In genomic region chr17:37162800-37163199, GRCh38 we compare ENCODE assay signal across 17 cellular contexts.
DNase-seq lines count a peak whose midpoint lies in the region; ATAC-seq and TF ChIP-seq lines count a peak whose summit lies in the region.
"Had no signal": no experiment of that assay in that cellular context is flagged by ENCODE, and none has a peak within 500 bp of the region (broad histone marks: within the 10 kb centered on the region; RNA-seq: fewer than 3 reads in every experiment).

No MANE protein-coding gene starts in this region.

- no peak for ATAC-seq in memory B cell (ENCODE audit: low read depth)
- ATAC-seq: CD8-positive, alpha-beta T cell had no signal

- CTCF ChIA-PET in MCF 10A (lab: Yijun Ruan, JAX) = no interaction called here
- CTCF ChIA-PET in mammary epithelial cell (lab: Charles Lee; ENCODE audit: low non-redundant PET) = interaction anchor here (0.6 kb wide), 1 partner anchor 12 kb away, joined by 4 read pairs; no protein-coding TSS in a partner anchor

- H3K36me3 Mint-ChIP-seq in MCF 10A (ENCODE audit: insufficient read depth, unreplicated experiment) (peaks cover 45% of the 10 kb centered on the region), endodermal cell (ENCODE audit: low read depth) (peaks cover 21% of the 10 kb centered on the region), memory B cell (peaks cover 28% of the 10 kb centered on the region)

- H3K9ac ChIP-seq in mammary epithelial cell (ENCODE audit: insufficient read depth, low read length) (no peak overlapping the region), endodermal cell (ENCODE audit: extremely low read depth, low read length, poor library complexity, severe bottlenecking) (no peak overlapping the region)
- H3K9ac ChIP-seq: BLaER1 had no signal

- H3K4me3 ChIP-seq in mammary epithelial cell (replicated peaks in 1 of 3; ENCODE audit: insufficient read depth in 1 of 3, low read depth in 2 of 3, low read length in 3 of 3) (no peak overlapping the region), endodermal cell (ENCODE audit: low read length) (no peak overlapping the region)
- H3K4me3 ChIP-seq: BLaER1, HAP-1 had no signal

- H4K20me1 ChIP-seq in mammary epithelial cell (ENCODE audit: insufficient read depth, low read length) = no peaks in the 10 kb centered on the region
- H4K20me1 ChIP-seq: BLaER1 had no signal

- H3K4me3 Mint-ChIP-seq in MCF 10A (ENCODE audit: unreplicated experiment) (no peak overlapping the region), endodermal cell (no peak overlapping the region), memory B cell (no peak overlapping the region)
- H3K4me3 Mint-ChIP-seq: B cell; CD4-positive, CD25-positive, alpha-beta regulatory T cell; CD8-positive, alpha-beta T cell; HFFc6 had no signal

- H3K27me3 ChIP-seq in mammary epithelial cell (ENCODE audit: insufficient read depth, low read length) (no peaks in the 10 kb centered on the region), endodermal cell (ENCODE audit: control insufficient read depth, insufficient read depth, low read length, poor library complexity, severe bottlenecking) (no peaks in the 10 kb centered on the region)
- H3K27me3 ChIP-seq: BLaER1 had no signal

- dilution Hi-C loops in mammary epithelial cell (cut with HindIII; ENCODE audit: low sequenced_read_pairs) = no loop called here

- in situ Hi-C loops in mammary epithelial cell (cut with MboI; ENCODE audit: low sequenced_read_pairs in 2 of 2) (no loop called here), SK-MEL-5 (cut with HindIII; ENCODE audit: low pct_unique_long_range_greater_than_20kb, low sequenced_read_pairs) (no loop called here)

- no peak overlapping the region for H3K4me2 ChIP-seq in mammary epithelial cell (ENCODE audit: insufficient read depth, low read depth, low read length)
- H3K4me2 ChIP-seq: BLaER1 had no signal

- no peaks in the 10 kb centered on the region for H3K27me3 Mint-ChIP-seq in MCF 10A (ENCODE audit: insufficient read depth, unreplicated experiment)
- no peaks in the 10 kb centered on the region for H3K27me3 Mint-ChIP-seq in endodermal cell (ENCODE audit: insufficient read depth)
- no peaks in the 10 kb centered on the region for H3K27me3 Mint-ChIP-seq in memory B cell
- H3K27me3 Mint-ChIP-seq: B cell; CD4-positive, CD25-positive, alpha-beta regulatory T cell had no signal

- WGBS in mammary epithelial cell (ENCODE audit: low coverage, missing lambda C conversion rate) = 100% methylated on average over 6 of the region's 6 CpGs
- WGBS in endodermal cell (ENCODE audit: insufficient coverage in 1 of 2, insufficient read length in 1 of 2), 2 experiments = 86 to 96% methylated on average over 3 to 6 of the region's 6 CpGs

- H3K27ac ChIP-seq in mammary epithelial cell (ENCODE audit: insufficient read depth, low read depth, low read length) (no peak overlapping the region), endodermal cell (ENCODE audit: low read depth, low read length) (no peak overlapping the region)
- H3K27ac ChIP-seq: BLaER1, C4-2B had no signal

- intact Hi-C loops in MCF 10A (cut with micrococcal nuclease) (no loop called here), mammary epithelial cell (cut with micrococcal nuclease) (no loop called here)

- H3K79me2 ChIP-seq in mammary epithelial cell (ENCODE audit: insufficient read depth, low read length) = peaks cover 5% of the 10 kb centered on the region

- no TSS peak for BruUV-seq in MCF 10A (replicated peaks; lab: Mats Ljungman, UMichigan)
- no TSS peak for BruUV-seq in mammary epithelial cell (replicated peaks; lab: Mats Ljungman, UMichigan)

- H3K4me1 ChIP-seq in mammary epithelial cell (ENCODE audit: insufficient read depth, low read length) (peaks cover 10% of the 10 kb centered on the region), endodermal cell (ENCODE audit: control insufficient read depth, insufficient read depth, low read length) (no peaks in the 10 kb centered on the region)
- H3K4me1 ChIP-seq: BLaER1 had no signal

- H3K4me1 Mint-ChIP-seq in MCF 10A (ENCODE audit: insufficient read depth, unreplicated experiment) = peaks cover 24% of the 10 kb centered on the region
- H3K4me1 Mint-ChIP-seq in endodermal cell = peaks cover 32% of the 10 kb centered on the region
- H3K4me1 Mint-ChIP-seq in memory B cell = no peaks in the 10 kb centered on the region
- H3K4me1 Mint-ChIP-seq: B cell; CD4-positive, CD25-positive, alpha-beta regulatory T cell had no signal

- H3K36me3 ChIP-seq in mammary epithelial cell (ENCODE audit: insufficient read depth, low read length) (peaks cover 9% of the 10 kb centered on the region), endodermal cell (ENCODE audit: control insufficient read depth, insufficient read depth, low read length) (peaks cover 31% of the 10 kb centered on the region)

- H3K27ac Mint-ChIP-seq in MCF 10A (ENCODE audit: low read depth, unreplicated experiment) (peak overlapping the region; percentile 76), endodermal cell (no peak overlapping the region), memory B cell (peak overlapping the region; percentile 2)
- H3K27ac Mint-ChIP-seq: B cell; CD4-positive, CD25-positive, alpha-beta regulatory T cell; CD8-positive, alpha-beta T cell; HFFc6 had no signal

- no peak for DNase-seq in MCF 10A (ENCODE audit: unreplicated experiment)
- no peak for DNase-seq in mammary epithelial cell
- peak; percentile 27 for DNase-seq in SK-MEL-5 (ENCODE audit: low read depth, low spot score)
- peak; percentile 64 for DNase-seq in endodermal cell
- no peak for DNase-seq in memory B cell (ENCODE audit: low spot score in 2 of 2)
- DNase-seq in NCI-H226 = no peak
- DNase-seq in nucleus accumbens (lab: John Stamatoyannopoulos, UW) = no peak
- DNase-seq in germinal center (ENCODE audit: low spot score) = no peak
- DNase-seq: CD4-positive, CD25-positive, alpha-beta regulatory T cell; CD8-positive, alpha-beta T cell; DMS 273 treated with DMSO at 0.1 percent for 48 hours; GF-D8; HFFc6 had no signal

- TF ChIP-seq CTCF in MCF 10A (IDR thresholded peaks at IDR 0.05; ENCODE audit: unreplicated experiment) (no peak), mammary epithelial cell (conservative IDR thresholded peaks at IDR 0.05 in 1 of 2, IDR thresholded peaks at IDR 0.05 in 1 of 2; ENCODE audit: extremely low read depth in 1 of 2, insufficient read depth in 1 of 2, low read depth in 1 of 2, low read length in 2 of 2) (no peak), endodermal cell (conservative IDR thresholded peaks at IDR 0.05) (peak; percentile 52)

- no peak overlapping the region for H2AFZ ChIP-seq in mammary epithelial cell (ENCODE audit: low read depth, low read length)

- POLR2A ChIA-PET in MCF 10A (lab: Yijun Ruan, JAX) = no interaction called here

- H3K9me3 Mint-ChIP-seq in MCF 10A (ENCODE audit: unreplicated experiment) = peaks cover 4% of the 10 kb centered on the region
- H3K9me3 Mint-ChIP-seq in endodermal cell = no peaks in the 10 kb centered on the region
- H3K9me3 Mint-ChIP-seq in memory B cell = no peaks in the 10 kb centered on the region
- H3K9me3 Mint-ChIP-seq: CD8-positive, alpha-beta T cell; HFFc6 had no signal

- H3K9me3 ChIP-seq in mammary epithelial cell (replicated peaks; ENCODE audit: insufficient read depth, low read length) = no peaks in the 10 kb centered on the region
- no peaks in the 10 kb centered on the region for H3K9me3 ChIP-seq in endodermal cell (ENCODE audit: control insufficient read depth, low read length)
- H3K9me3 ChIP-seq: BLaER1, HAP-1 had no signal

Comparison
In these comparisons a context has a peak if more than half of its experiments do, and no peak if none do; other contexts are left out.
1. DNase-seq: peak in SK-MEL-5 (single experiment) and endodermal cell (single experiment); none in MCF 10A (single experiment), mammary epithelial cell (single experiment), memory B cell (0 of 2), NCI-H226 (single experiment), nucleus accumbens (0 of 56) and germinal center (single experiment).